ENCODE assay signal across 18 cellular contexts in the genomic region with DNA sequence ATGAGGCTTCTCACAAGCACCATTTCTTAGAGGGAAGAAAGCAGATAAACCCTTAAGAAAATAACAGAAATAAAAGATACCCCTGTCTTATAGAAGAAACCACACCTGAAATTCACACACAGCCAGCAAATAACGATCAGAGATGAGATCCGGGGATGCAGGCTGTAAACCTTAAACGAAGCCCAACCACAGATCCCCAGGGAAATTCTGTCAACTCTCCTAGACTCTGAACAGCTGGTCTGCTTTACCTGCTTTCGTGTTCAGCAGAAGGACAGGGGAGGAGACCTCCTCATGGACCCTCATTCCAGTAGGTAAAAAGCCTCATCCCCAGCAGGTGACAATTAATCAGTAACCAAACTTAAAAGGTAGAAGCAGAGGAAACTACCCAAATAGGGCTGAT. TPM values are rescaled to one million over a fixed set of nuclear protein-coding genes. Genes with fewer than 3 reads are reported as not detected.
DNase-seq lines count a peak whose midpoint lies in the region; ATAC-seq and TF ChIP-seq lines count a peak whose summit lies in the region.
"Had no signal": no experiment of that assay in that cellular context is flagged by ENCODE, and none has a peak within 500 bp of the region (broad histone marks: within the 10 kb centered on the region; RNA-seq: fewer than 3 reads in every experiment).

No MANE protein-coding gene starts in this region.

- peaks cover 58 to 61% of the 10 kb centered on the region in 2 donors for H3K4me1 ChIP-seq in gastrocnemius medialis

- peaks cover 92% of the 10 kb centered on the region for H3K79me2 ChIP-seq in SU-DHL-6 (ENCODE audit: insufficient read depth, low read length)

- intact Hi-C loops in gastrocnemius medialis (cut with DNase I; ENCODE audit: low total_unique reads), result no loop called here

- in situ Hi-C loops in gastrocnemius medialis (cut with MboI; ENCODE audit: low sequenced_read_pairs in 4 of 4), result no loop called here

- H3K4me2 ChIP-seq in SU-DHL-6 (ENCODE audit: low read depth, low read length, poor library complexity, severe bottlenecking), result peak overlapping the region; percentile 22

- peaks cover 7% of the 10 kb centered on the region for H3F3A ChIP-seq in SU-DHL-6 (ENCODE audit: insufficient read depth)

- H3K36me3 ChIP-seq in SU-DHL-6 (ENCODE audit: low read length) (no peaks in the 10 kb centered on the region), gastrocnemius medialis (no peaks in the 10 kb centered on the region)
- H3K36me3 ChIP-seq: right lobe of liver had no signal

- peaks cover 32% of the 10 kb centered on the region for H4K20me1 ChIP-seq in SU-DHL-6 (ENCODE audit: low read depth, low read length)

- no peak overlapping the region for H3K4me3 ChIP-seq in SU-DHL-6 (ENCODE audit: insufficient read depth, low read length, poor library complexity, severe bottlenecking)
- H3K4me3 ChIP-seq in gastrocnemius medialis, result no peak overlapping the region
- H3K4me3 ChIP-seq: right lobe of liver had no signal

- H3K27ac ChIP-seq in SU-DHL-6 (ENCODE audit: low read depth, low read length) (no peak overlapping the region), gastrocnemius medialis (peak overlapping the region in 3 of 4 donors; percentile 45 to 73 (median 69))
- H3K27ac ChIP-seq: 22Rv1, epithelial cell of prostate, right lobe of liver, VCaP had no signal

- no peaks in the 10 kb centered on the region for H3K9me2 ChIP-seq in SU-DHL-6 (replicated peaks; ENCODE audit: insufficient read depth, low read length)

- no peaks in the 10 kb centered on the region for H3K9me3 ChIP-seq in SU-DHL-6 (ENCODE audit: insufficient read depth, low read length)
- no peaks in the 10 kb centered on the region for H3K9me3 ChIP-seq in gastrocnemius medialis
- H3K9me3 ChIP-seq: right lobe of liver had no signal

- H3K9ac ChIP-seq in SU-DHL-6 (ENCODE audit: low read length), result no peak overlapping the region

- H3K27me3 ChIP-seq in SU-DHL-6 (ENCODE audit: low read length) (no peaks in the 10 kb centered on the region), gastrocnemius medialis (no peaks in the 10 kb centered on the region)
- H3K27me3 ChIP-seq: right lobe of liver had no signal

- H2AFZ ChIP-seq in SU-DHL-6 (ENCODE audit: low read depth, low read length, severe bottlenecking), result no peak overlapping the region

- peak; percentile 62 for DNase-seq in DMS 273 (lab: John Stamatoyannopoulos, UW; ENCODE audit: unreplicated experiment)
- DNase-seq in DMS 273 treated with DMSO at 0.1 percent for 48 hours (lab: John Stamatoyannopoulos, UW), result no peak
- peak; percentile 38 for DNase-seq in NCI-H1694 treated with DMSO at 0.1 percent for 48 hours (lab: John Stamatoyannopoulos, UW)
- no peak for DNase-seq in gastrocnemius medialis
- DNase-seq in HuH-7 (ENCODE audit: low spot score), result no peak
- DNase-seq: activated effector memory CD4-positive, alpha-beta T cell treated with anti-CD3 and anti-CD28 coated beads, Interleukin-2, amount 50 U/mL, for 16 hours; CD4-positive, CD25-positive, alpha-beta regulatory T cell; mammary epithelial cell; NCI-H510A treated with DMSO at 0.1 percent for 48 hours; right lobe of liver; stimulated activated CD4-positive, alpha-beta T cell treated with anti-CD3 and anti-CD28 coated beads, Interleukin-2, amount 100 ng/mL, for 24 hours; T-helper 1 cell had no signal

- no peak for TF ChIP-seq CTCF in SU-DHL-6 (IDR thresholded peaks at IDR 0.05; ENCODE audit: insufficient read depth, low read length, poor library complexity, severe bottlenecking)
- TF ChIP-seq CTCF in gastrocnemius medialis (IDR thresholded peaks at IDR 0.05 in 4 of 5, conservative IDR thresholded peaks at IDR 0.05 in 1 of 5), result no peak

- TF ChIP-seq POLR2A in gastrocnemius medialis (IDR thresholded peaks at IDR 0.05), result no peak

- ATAC-seq in gastrocnemius medialis (no peak), GM18867 (IDR thresholded peaks at IDR 0.05; ENCODE audit: unreplicated experiment) (no peak), GM21737 (IDR thresholded peaks at IDR 0.05; ENCODE audit: unreplicated experiment) (no peak)

RNA-seq across cellular contexts. Expression of gene VOPP1, which starts 45.0 kb away (rescaled TPM):
- total RNA-seq in gastrocnemius medialis, result 10 to 100 TPM; 17.3 to 27.9 (median 26.5) TPM

Comparison
In these comparisons a context has a peak if more than half of its experiments do, and no peak if none do; other contexts are left out.
1. DNase-seq: peak in DMS 273 (single experiment) and NCI-H1694 treated with DMSO at 0.1 percent for 48 hours (single experiment); none in DMS 273 treated with DMSO at 0.1 percent for 48 hours (single experiment), gastrocnemius medialis (0 of 2) and HuH-7 (single experiment).